Comparison of ENCODE assay signal across 1 cellular context in the genomic region with DNA sequence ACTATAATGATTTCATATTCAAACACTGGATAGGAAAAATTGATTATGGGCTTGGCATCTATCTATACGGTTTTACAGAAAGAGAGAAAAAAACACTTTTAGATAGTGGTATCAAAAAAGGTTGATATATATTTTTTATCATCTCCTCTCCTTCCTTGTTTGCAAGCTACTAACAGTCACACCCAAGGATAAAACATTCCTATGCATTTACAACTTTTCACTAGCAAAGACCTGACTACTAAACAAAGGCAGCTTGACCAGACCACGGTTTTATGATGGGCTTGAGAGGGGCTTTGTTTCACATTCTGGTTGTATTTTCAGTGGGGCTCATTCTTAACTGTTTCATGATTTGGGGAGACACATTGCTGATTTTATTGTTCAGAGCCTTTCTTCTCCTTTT.
TF ChIP-seq lines count a peak whose summit lies in the region.

No MANE protein-coding gene starts in this region.

TF ChIP-seq in K562, 482 proteins besides CTCF, POLR2A, EP300 and RAD21:
- no peak for TF ChIP-seq BCL6 (CRISPR knock-in tag; IDR thresholded peaks at IDR 0.05)
- TF ChIP-seq MEIS2 (IDR thresholded peaks at IDR 0.05; ENCODE audit: partially characterized antibody): no peak
- no peak for TF ChIP-seq NCOA2 (IDR thresholded peaks at IDR 0.05; ENCODE audit: partially characterized antibody in 2 of 2)
- TF ChIP-seq, protein P1, sequence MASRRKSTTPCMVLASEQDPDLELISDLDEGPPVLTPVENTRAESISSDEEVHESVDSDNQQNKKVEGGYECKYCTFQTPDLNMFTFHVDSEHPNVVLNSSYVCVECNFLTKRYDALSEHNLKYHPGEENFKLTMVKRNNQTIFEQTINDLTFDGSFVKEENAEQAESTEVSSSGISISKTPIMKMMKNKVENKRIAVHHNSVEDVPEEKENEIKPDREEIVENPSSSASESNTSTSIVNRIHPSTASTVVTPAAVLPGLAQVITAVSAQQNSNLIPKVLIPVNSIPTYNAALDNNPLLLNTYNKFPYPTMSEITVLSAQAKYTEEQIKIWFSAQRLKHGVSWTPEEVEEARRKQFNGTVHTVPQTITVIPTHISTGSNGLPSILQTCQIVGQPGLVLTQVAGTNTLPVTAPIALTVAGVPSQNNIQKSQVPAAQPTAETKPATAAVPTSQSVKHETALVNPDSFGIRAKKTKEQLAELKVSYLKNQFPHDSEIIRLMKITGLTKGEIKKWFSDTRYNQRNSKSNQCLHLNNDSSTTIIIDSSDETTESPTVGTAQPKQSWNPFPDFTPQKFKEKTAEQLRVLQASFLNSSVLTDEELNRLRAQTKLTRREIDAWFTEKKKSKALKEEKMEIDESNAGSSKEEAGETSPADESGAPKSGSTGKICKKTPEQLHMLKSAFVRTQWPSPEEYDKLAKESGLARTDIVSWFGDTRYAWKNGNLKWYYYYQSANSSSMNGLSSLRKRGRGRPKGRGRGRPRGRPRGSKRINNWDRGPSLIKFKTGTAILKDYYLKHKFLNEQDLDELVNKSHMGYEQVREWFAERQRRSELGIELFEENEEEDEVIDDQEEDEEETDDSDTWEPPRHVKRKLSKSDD (conservative IDR thresholded peaks at IDR 0.05; ENCODE audit: low read length): no peak
- TF ChIP-seq NONO (IDR thresholded peaks at IDR 0.05; ENCODE audit: low read depth in 2 of 2, low read length in 1 of 2): no peak
- TF ChIP-seq, protein P2, sequence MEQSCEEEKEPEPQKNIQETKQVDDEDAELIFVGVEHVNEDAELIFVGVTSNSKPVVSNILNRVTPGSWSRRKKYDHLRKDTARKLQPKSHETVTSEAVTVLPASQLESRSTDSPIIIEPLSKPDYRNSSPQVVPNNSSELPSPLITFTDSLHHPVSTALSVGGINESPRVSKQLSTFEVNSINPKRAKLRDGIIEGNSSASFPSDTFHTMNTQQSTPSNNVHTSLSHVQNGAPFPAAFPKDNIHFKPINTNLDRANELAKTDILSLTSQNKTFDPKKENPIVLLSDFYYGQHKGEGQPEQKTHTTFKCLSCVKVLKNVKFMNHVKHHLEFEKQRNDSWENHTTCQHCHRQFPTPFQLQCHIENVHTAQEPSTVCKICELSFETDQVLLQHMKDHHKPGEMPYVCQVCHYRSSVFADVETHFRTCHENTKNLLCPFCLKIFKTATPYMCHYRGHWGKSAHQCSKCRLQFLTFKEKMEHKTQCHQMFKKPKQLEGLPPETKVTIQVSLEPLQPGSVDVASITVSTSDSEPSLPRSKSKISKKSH (CRISPR knock-in tag; IDR thresholded peaks at IDR 0.05): no peak
- TF ChIP-seq, protein P3, sequence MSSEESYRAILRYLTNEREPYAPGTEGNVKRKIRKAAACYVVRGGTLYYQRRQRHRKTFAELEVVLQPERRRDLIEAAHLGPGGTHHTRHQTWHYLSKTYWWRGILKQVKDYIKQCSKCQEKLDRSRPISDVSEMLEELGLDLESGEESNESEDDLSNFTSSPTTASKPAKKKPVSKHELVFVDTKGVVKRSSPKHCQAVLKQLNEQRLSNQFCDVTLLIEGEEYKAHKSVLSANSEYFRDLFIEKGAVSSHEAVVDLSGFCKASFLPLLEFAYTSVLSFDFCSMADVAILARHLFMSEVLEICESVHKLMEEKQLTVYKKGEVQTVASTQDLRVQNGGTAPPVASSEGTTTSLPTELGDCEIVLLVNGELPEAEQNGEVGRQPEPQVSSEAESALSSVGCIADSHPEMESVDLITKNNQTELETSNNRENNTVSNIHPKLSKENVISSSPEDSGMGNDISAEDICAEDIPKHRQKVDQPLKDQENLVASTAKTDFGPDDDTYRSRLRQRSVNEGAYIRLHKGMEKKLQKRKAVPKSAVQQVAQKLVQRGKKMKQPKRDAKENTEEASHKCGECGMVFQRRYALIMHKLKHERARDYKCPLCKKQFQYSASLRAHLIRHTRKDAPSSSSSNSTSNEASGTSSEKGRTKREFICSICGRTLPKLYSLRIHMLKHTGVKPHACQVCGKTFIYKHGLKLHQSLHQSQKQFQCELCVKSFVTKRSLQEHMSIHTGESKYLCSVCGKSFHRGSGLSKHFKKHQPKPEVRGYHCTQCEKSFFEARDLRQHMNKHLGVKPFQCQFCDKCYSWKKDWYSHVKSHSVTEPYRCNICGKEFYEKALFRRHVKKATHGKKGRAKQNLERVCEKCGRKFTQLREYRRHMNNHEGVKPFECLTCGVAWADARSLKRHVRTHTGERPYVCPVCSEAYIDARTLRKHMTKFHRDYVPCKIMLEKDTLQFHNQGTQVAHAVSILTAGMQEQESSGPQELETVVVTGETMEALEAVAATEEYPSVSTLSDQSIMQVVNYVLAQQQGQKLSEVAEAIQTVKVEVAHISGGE (CRISPR knock-in tag; IDR thresholded peaks at IDR 0.05): no peak
